ENCODE assay signal across 8 cellular contexts in the genomic region with DNA sequence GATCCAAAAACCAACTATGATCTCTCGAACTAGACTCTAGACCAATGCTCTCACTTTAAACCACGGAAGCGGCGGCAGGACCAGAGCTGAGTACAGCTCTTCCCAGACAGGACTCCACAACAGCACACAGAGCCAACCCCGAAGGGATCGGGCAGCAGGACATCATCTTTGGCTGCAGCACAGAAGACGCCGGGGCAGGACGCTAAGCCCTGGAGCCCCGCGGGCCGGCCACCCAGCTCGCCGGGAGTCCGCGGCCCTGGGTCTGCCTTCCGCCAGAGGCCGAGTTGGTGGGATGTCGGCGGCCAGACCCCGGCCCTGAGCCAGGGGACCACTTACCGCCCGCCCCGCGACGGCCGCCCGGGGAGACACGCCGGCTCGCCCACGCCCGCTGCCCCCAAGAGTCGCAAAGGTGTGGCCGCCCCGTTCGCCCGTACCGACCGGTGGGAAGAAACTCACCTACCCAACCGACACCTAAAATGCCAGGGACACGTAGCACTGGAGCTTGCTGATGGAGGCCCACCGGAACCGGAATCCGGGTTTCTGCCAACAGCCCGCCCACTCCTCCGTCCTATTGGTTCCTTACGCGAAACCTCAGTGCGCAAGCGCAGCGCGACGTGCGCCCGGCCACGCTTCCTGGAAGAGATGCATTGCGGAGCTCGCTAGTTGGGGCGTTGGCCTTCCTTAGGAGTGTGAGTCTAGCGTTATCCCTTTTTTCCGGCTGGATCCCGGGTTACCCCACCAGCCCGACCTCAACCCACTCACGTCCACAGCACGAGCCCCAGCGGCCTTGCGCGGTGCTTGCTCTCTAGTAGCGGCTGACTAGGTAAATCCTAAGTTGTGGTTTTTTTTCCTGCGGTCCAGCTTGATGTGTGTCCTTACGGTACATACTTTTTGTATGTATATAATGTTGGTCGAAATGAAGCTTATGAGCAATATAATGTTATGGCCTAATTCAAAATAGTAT. TPM values are rescaled to one million over a fixed set of nuclear protein-coding genes. Genes with fewer than 3 reads are reported as not detected.
A peak's percentile ranks its signal among the peaks of the same experiment; 100 is the strongest.
DNase-seq lines count a peak whose midpoint lies in the region; ATAC-seq and TF ChIP-seq lines count a peak whose summit lies in the region.

A gene (minus strand): TSS at position 510 of the 964 bp plus-strand sequence. CDS start 1,623 bp downstream, outside the sequence.

- no peaks in the 10 kb centered on the region for H3K9me3 ChIP-seq in SU-DHL-6 (ENCODE audit: insufficient read depth, low read length)
- no peaks in the 10 kb centered on the region for H3K9me3 ChIP-seq in thymus (ENCODE audit: control insufficient read depth)

- H3F3A ChIP-seq in SU-DHL-6 (ENCODE audit: insufficient read depth): peaks cover 3% of the 10 kb centered on the region; the same call in 1 of the 2 replicates

- under 1% methylated on average over 73 of the region's 73 CpGs for WGBS in thymus

- POLR2A ChIA-PET in activated naive CD8-positive, alpha-beta T cell treated with anti-CD3 and anti-CD28 coated beads, Interleukin-2, amount 10 ng/mL, durations not matched to agents 7 days and 5 days (lab: Charles Lee): interaction anchor here (0.5 to 2.8 kb wide), 9 partner anchors 8 to 1347 kb away, joined by 3 to 14 read pairs (median 4); a partner anchor contains a TSS

- peaks cover under 1% of the 10 kb centered on the region; the same call in 1 of the 2 replicates for H4K20me1 ChIP-seq in SU-DHL-6 (ENCODE audit: low read depth, low read length)

- H3K9ac ChIP-seq in SU-DHL-6 (ENCODE audit: low read length): peak within 1 kb of the TSS; percentile 76

- peak within 1 kb of the TSS; percentile 86 for H3K4me2 ChIP-seq in SU-DHL-6 (ENCODE audit: low read depth, low read length, poor library complexity, severe bottlenecking)

- H3K27ac ChIP-seq in SU-DHL-6 (ENCODE audit: low read depth, low read length) (no peak within 1 kb of the TSS), thymus (ENCODE audit: low read depth) (peak within 1 kb of the TSS; percentile 90)

- H3K4me3 ChIP-seq in SU-DHL-6 (ENCODE audit: insufficient read depth, low read length, poor library complexity, severe bottlenecking): peak within 1 kb of the TSS; percentile 96
- H3K4me3 ChIP-seq in thymus (ENCODE audit: low read length): peak within 1 kb of the TSS; percentile 91

- H3K9me3 Mint-ChIP-seq in activated naive CD8-positive, alpha-beta T cell treated with anti-CD3 and anti-CD28 coated beads, Interleukin-2, amount 10 ng/mL, durations not matched to agents 7 days and 5 days: no peaks in the 10 kb centered on the region
- no peaks in the 10 kb centered on the region for H3K9me3 Mint-ChIP-seq in osteocyte (ENCODE audit: unreplicated experiment)

- H3K79me2 ChIP-seq in SU-DHL-6 (ENCODE audit: insufficient read depth, low read length): peaks cover 53% of the 10 kb centered on the region

- peak within 1 kb of the TSS; percentile 93 for H3K27ac Mint-ChIP-seq in activated naive CD8-positive, alpha-beta T cell treated with anti-CD3 and anti-CD28 coated beads, Interleukin-2, amount 10 ng/mL, durations not matched to agents 7 days and 5 days
- peak within 1 kb of the TSS; percentile 95 for H3K27ac Mint-ChIP-seq in osteocyte (ENCODE audit: unreplicated experiment)

- DNase-seq in NCI-H128 (lab: John Stamatoyannopoulos, UW; ENCODE audit: unreplicated experiment) (peak; percentile 94), head of caudate nucleus (peak; percentile 95 to 99 (median 97)), osteocyte (ENCODE audit: extremely low spot score, unreplicated experiment) (peak; percentile 98)
- DNase-seq in activated naive CD8-positive, alpha-beta T cell treated with anti-CD3 and anti-CD28 coated beads, Interleukin-2, amount 10 ng/mL, durations not matched to agents 7 days and 5 days: peak; percentile 93

- H3K27me3 Mint-ChIP-seq in activated naive CD8-positive, alpha-beta T cell treated with anti-CD3 and anti-CD28 coated beads, Interleukin-2, amount 10 ng/mL, durations not matched to agents 7 days and 5 days: peaks cover 6% of the 10 kb centered on the region
- H3K27me3 Mint-ChIP-seq in osteocyte (ENCODE audit: unreplicated experiment): no peaks in the 10 kb centered on the region

- intact Hi-C loops in head of caudate nucleus (cut with DNase I): no loop called here

- peak; percentile 96 for ATAC-seq in HG02678 (IDR thresholded peaks at IDR 0.05; ENCODE audit: unreplicated experiment)
- peak; percentile 96 for ATAC-seq in activated naive CD8-positive, alpha-beta T cell treated with anti-CD3 and anti-CD28 coated beads, Interleukin-2, amount 10 ng/mL, durations not matched to agents 7 days and 5 days (ENCODE audit: low read depth)

- H2AFZ ChIP-seq in SU-DHL-6 (ENCODE audit: low read depth, low read length, severe bottlenecking): peak within 1 kb of the TSS; percentile 83

- H3K4me1 ChIP-seq in thymus (ENCODE audit: control insufficient read depth, insufficient read depth, low read length): peaks cover 7% of the 10 kb centered on the region

- H3K36me3 Mint-ChIP-seq in activated naive CD8-positive, alpha-beta T cell treated with anti-CD3 and anti-CD28 coated beads, Interleukin-2, amount 10 ng/mL, durations not matched to agents 7 days and 5 days: peaks cover 8% of the 10 kb centered on the region
- H3K36me3 Mint-ChIP-seq in osteocyte (ENCODE audit: unreplicated experiment): peaks cover 10% of the 10 kb centered on the region

- peaks cover 14% of the 10 kb centered on the region for H3K4me1 Mint-ChIP-seq in activated naive CD8-positive, alpha-beta T cell treated with anti-CD3 and anti-CD28 coated beads, Interleukin-2, amount 10 ng/mL, durations not matched to agents 7 days and 5 days
- H3K4me1 Mint-ChIP-seq in osteocyte (ENCODE audit: unreplicated experiment): peaks cover 32% of the 10 kb centered on the region

- TF ChIP-seq CTCF in SU-DHL-6 (IDR thresholded peaks at IDR 0.05; ENCODE audit: insufficient read depth, low read length, poor library complexity, severe bottlenecking) (no peak), osteocyte (IDR thresholded peaks at IDR 0.05) (no peak)

- peak; percentile 88 for TF ChIP-seq POLR2A in GM10847 (IDR thresholded peaks at IDR 0.05; ENCODE audit: extremely low read depth, insufficient read length)

- no peaks in the 10 kb centered on the region for H3K27me3 ChIP-seq in SU-DHL-6 (ENCODE audit: low read length)
- peaks cover 3% of the 10 kb centered on the region for H3K27me3 ChIP-seq in thymus (ENCODE audit: control insufficient read depth, insufficient read depth)

- H3K36me3 ChIP-seq in SU-DHL-6 (ENCODE audit: low read length) (peaks cover 16% of the 10 kb centered on the region; the same call in 1 of the 2 replicates), thymus (ENCODE audit: control insufficient read depth, insufficient read depth) (no peaks in the 10 kb centered on the region)

- H3K4me3 Mint-ChIP-seq in activated naive CD8-positive, alpha-beta T cell treated with anti-CD3 and anti-CD28 coated beads, Interleukin-2, amount 10 ng/mL, durations not matched to agents 7 days and 5 days: peak within 1 kb of the TSS; percentile 100
- H3K4me3 Mint-ChIP-seq in osteocyte (ENCODE audit: unreplicated experiment): peak within 1 kb of the TSS; percentile 100

- H3K9me2 ChIP-seq in SU-DHL-6 (replicated peaks; ENCODE audit: insufficient read depth, low read length): no peaks in the 10 kb centered on the region

RNA-seq across cellular contexts. Expression of the gene that starts here (rescaled TPM):
- total RNA-seq in activated naive CD8-positive, alpha-beta T cell treated with anti-CD3 and anti-CD28 coated beads, Interleukin-2, amount 10 ng/mL, durations not matched to agents 7 days and 5 days: 10 to 100 TPM; 93.4 to 96.0 TPM
- total RNA-seq in osteocyte: 113 and 120 TPM in 2 replicates
- polyA plus RNA-seq in thymus: 357 TPM
